In the genomic region with DNA sequence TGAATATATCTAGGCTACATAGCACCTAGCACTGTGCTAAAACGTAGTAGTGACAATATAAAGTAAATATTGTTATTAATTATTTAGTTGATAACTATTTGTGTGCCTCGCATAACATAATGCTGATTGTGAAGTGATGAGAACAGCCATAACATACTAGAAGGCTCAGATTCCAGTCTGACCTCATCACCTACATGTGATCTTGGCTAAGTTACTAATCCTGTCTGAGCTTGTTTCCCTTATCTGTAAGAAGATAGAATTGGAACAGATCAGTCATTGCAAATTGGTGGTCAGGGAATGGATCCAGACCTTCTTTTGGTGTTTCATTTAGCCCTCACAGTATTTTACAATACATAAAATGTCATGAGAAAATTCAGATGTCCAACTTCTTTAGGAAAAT, we compare ENCODE assay signal across 21 cellular contexts.
DNase-seq lines count a peak whose midpoint lies in the region; ATAC-seq and TF ChIP-seq lines count a peak whose summit lies in the region.
"Had no signal": no experiment of that assay in that cellular context is flagged by ENCODE, and none has a peak within 500 bp of the region (broad histone marks: within the 10 kb centered on the region; RNA-seq: fewer than 3 reads in every experiment).

No MANE protein-coding gene starts in this region.

- no peaks in the 10 kb centered on the region for H3K36me3 ChIP-seq in HEK293 (ENCODE audit: control insufficient read depth in 2 of 2, insufficient read depth in 1 of 2, low read length in 2 of 2)
- no peaks in the 10 kb centered on the region for H3K36me3 ChIP-seq in WERI-Rb-1
- H3K36me3 ChIP-seq: neutrophil had no signal

- H3K27me3 ChIP-seq in WERI-Rb-1 (ENCODE audit: insufficient read depth, low read depth, severe bottlenecking), result no peaks in the 10 kb centered on the region

- no peak overlapping the region for H3K27ac ChIP-seq in HEK293 (ENCODE audit: extremely low read depth, low read depth, low read length)
- peak overlapping the region; percentile 88 for H3K27ac ChIP-seq in WERI-Rb-1
- H3K27ac ChIP-seq: neutrophil had no signal

- ATAC-seq in GM18502 (IDR thresholded peaks at IDR 0.05; ENCODE audit: poor library complexity, unreplicated experiment) (no peak), HG03108 (IDR thresholded peaks at IDR 0.05; ENCODE audit: unreplicated experiment) (no peak), HG02852 (IDR thresholded peaks at IDR 0.05; ENCODE audit: unreplicated experiment) (no peak), HG03159 (IDR thresholded peaks at IDR 0.05; ENCODE audit: unreplicated experiment) (no peak)
- ATAC-seq: CD8-positive, alpha-beta T cell; HepG2; SK-N-SH treated with all-trans-retinoic acid at 6 μM for 48 hours had no signal

- TF ChIP-seq CTCF in HEK293 (tag by site-specific recombination; IDR thresholded peaks at IDR 0.05), result no peak
- TF ChIP-seq CTCF in WERI-Rb-1 (IDR thresholded peaks at IDR 0.05; ENCODE audit: low read depth, low read length), result no peak

- H3K4me1 ChIP-seq in HEK293 (ENCODE audit: control insufficient read depth, insufficient read depth, low read length), result no peaks in the 10 kb centered on the region; the same call in 1 of the 2 replicates

- no peak overlapping the region for H3K4me3 ChIP-seq in HEK293 (ENCODE audit: low read depth, low read length)
- peak overlapping the region; percentile 49; the same call in 1 of the 2 replicates for H3K4me3 ChIP-seq in WERI-Rb-1 (ENCODE audit: low read depth, low read length)

- H3K9me3 ChIP-seq in HEK293 (ENCODE audit: control insufficient read depth, insufficient read depth, low read depth, low read length), result no peaks in the 10 kb centered on the region
- H3K9me3 ChIP-seq in WERI-Rb-1 (ENCODE audit: severe bottlenecking), result no peaks in the 10 kb centered on the region
- H3K9me3 ChIP-seq: neutrophil had no signal

- DNase-seq in NCI-H2029 (lab: John Stamatoyannopoulos, UW) (peak; percentile 44), WERI-Rb-1 (peak; percentile 20), myocyte (ENCODE audit: low read depth) (peak; percentile 24)
- DNase-seq: activated CD4-positive, alpha-beta memory T cell treated with anti-CD3 and anti-CD28 coated beads, Interleukin-2, amount 10 ng/mL, durations not matched to agents 7 days and 5 days; activated CD4-positive, CD25-positive, alpha-beta regulatory T cell; activated naive CD4-positive, alpha-beta T cell; activated T-cell treated with anti-CD3 and anti-CD28 coated beads for 4 hours; CD8-positive, alpha-beta T cell; erythroblast; foreskin melanocyte; HCEC 1CT; left cardiac atrium; stimulated activated CD4-positive, alpha-beta T cell treated with anti-CD3 and anti-CD28 coated beads, Interleukin-4, amount 100 ng/mL, for 1 hour had no signal

- CTCF ChIA-PET in HEK293 (lab: Yijun Ruan, JAX), result no interaction called here

- POLR2A ChIA-PET in HEK293 (lab: Yijun Ruan, JAX), result no interaction called here

TF ChIP-seq in HEK293, 187 proteins besides CTCF, POLR2A, EP300 and RAD21:
- TF ChIP-seq ZEB2 (tag by site-specific recombination; IDR thresholded peaks at IDR 0.05) (0 out of 2 replicates have a peak, but pooled peaks have one; percentile 52), ZXDB (tag by site-specific recombination; IDR thresholded peaks at IDR 0.05) (no peak), ZBTB7A (tag by site-specific recombination; IDR thresholded peaks at IDR 0.05; ENCODE audit: low read depth) (no peak), SP7 (tag by site-specific recombination; IDR thresholded peaks at IDR 0.05) (0 out of 2 replicates have a peak, but pooled peaks have one; percentile 25), ZSCAN23 (tag by site-specific recombination; IDR thresholded peaks at IDR 0.05) (0 out of 2 replicates have a peak, but pooled peaks have one; percentile 28), ZNF19 (tag by site-specific recombination; IDR thresholded peaks at IDR 0.05; ENCODE audit: low read depth) (no peak), ZNF391 (tag by site-specific recombination; IDR thresholded peaks at IDR 0.05; ENCODE audit: borderline replicate concordance, low read depth) (no peak), ZNF549 (tag by site-specific recombination; IDR thresholded peaks at IDR 0.05) (no peak), ZBTB21 (tag by site-specific recombination; IDR thresholded peaks at IDR 0.05) (0 out of 2 replicates have a peak, but pooled peaks have one; percentile 24), ZNF629 (tag by site-specific recombination; IDR thresholded peaks at IDR 0.05) (peak; percentile 71), KLF8 (tag by site-specific recombination; IDR thresholded peaks at IDR 0.05) (no peak), ZNF660 (tag by site-specific recombination; IDR thresholded peaks at IDR 0.05) (peak; percentile 57; the same call in 1 of the 2 replicates), ZNF366 (tag by site-specific recombination; conservative IDR thresholded peaks at IDR 0.05) (peak; percentile 54)
- TF ChIP-seq, protein P1, sequence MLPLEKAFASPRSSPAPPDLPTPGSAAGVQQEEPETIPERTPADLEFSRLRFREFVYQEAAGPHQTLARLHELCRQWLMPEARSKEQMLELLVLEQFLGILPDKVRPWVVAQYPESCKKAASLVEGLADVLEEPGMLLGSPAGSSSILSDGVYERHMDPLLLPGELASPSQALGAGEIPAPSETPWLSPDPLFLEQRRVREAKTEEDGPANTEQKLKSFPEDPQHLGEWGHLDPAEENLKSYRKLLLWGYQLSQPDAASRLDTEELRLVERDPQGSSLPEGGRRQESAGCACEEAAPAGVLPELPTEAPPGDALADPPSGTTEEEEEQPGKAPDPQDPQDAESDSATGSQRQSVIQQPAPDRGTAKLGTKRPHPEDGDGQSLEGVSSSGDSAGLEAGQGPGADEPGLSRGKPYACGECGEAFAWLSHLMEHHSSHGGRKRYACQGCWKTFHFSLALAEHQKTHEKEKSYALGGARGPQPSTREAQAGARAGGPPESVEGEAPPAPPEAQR (tag by site-specific recombination; IDR thresholded peaks at IDR 0.05), result no peak
- TF ChIP-seq, protein P2, sequence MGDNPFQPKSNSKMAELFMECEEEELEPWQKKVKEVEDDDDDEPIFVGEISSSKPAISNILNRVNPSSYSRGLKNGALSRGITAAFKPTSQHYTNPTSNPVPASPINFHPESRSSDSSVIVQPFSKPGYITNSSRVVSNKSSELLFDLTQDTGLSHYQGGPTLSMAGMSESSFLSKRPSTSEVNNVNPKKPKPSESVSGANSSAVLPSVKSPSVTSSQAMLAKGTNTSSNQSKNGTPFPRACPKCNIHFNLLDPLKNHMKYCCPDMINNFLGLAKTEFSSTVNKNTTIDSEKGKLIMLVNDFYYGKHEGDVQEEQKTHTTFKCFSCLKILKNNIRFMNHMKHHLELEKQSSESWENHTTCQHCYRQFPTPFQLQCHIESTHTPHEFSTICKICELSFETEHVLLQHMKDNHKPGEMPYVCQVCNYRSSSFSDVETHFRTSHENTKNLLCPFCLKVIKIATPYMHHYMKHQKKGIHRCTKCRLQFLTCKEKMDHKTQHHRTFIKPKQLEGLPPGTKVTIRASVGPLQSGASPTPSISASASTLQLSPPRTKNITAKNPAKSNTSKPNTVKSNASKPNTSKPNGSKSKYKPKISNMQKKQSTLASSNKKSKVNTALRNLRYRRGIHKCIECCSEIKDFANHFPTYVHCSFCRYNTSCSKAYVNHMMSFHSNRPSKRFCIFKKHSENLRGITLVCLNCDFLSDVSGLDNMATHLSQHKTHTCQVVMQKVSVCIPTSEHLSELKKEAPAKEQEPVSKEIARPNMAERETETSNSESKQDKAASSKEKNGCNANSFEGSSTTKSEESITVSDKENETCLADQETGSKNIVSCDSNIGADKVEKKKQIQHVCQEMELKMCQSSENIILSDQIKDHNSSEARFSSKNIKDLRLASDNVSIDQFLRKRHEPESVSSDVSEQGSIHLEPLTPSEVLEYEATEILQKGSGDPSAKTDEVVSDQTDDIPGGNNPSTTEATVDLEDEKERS (tag by site-specific recombination; IDR thresholded peaks at IDR 0.05), result no peak
- TF ChIP-seq, protein P3, sequence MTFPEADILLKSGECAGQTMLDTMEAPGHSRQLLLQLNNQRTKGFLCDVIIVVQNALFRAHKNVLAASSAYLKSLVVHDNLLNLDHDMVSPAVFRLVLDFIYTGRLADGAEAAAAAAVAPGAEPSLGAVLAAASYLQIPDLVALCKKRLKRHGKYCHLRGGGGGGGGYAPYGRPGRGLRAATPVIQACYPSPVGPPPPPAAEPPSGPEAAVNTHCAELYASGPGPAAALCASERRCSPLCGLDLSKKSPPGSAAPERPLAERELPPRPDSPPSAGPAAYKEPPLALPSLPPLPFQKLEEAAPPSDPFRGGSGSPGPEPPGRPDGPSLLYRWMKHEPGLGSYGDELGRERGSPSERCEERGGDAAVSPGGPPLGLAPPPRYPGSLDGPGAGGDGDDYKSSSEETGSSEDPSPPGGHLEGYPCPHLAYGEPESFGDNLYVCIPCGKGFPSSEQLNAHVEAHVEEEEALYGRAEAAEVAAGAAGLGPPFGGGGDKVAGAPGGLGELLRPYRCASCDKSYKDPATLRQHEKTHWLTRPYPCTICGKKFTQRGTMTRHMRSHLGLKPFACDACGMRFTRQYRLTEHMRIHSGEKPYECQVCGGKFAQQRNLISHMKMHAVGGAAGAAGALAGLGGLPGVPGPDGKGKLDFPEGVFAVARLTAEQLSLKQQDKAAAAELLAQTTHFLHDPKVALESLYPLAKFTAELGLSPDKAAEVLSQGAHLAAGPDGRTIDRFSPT (tag by site-specific recombination; IDR thresholded peaks at IDR 0.05), result peak; percentile 25; the same call in 1 of the 2 replicates
